8 cellular contexts compared by ENCODE assay signal in genomic region chr7:56079450-56080185, GRCh38. TPM values are rescaled to one million over a fixed set of nuclear protein-coding genes. Genes with fewer than 3 reads are reported as not detected.
DNase-seq lines count a peak whose midpoint lies in the region; ATAC-seq, FAIRE-seq and TF ChIP-seq lines count a peak whose summit lies in the region.

No MANE protein-coding gene starts in this region.

- DNase-seq in NCI-H748 (lab: John Stamatoyannopoulos, UW; ENCODE audit: unreplicated experiment), result peak; percentile 83
- peak; percentile 93 for DNase-seq in endothelial cell of umbilical vein (ENCODE audit: low read depth, low spot score)
- DNase-seq in neural progenitor cell (ENCODE audit: low spot score), result no peak
- DNase-seq in NCI-H2227 (lab: John Stamatoyannopoulos, UW; ENCODE audit: unreplicated experiment), result no peak
- no peak for DNase-seq in HK-2 (ENCODE audit: unreplicated experiment)
- no peak for DNase-seq in effector CD4-positive, alpha-beta T cell

- H3K27me3 ChIP-seq in endothelial cell of umbilical vein (ENCODE audit: control insufficient read depth in 2 of 2, insufficient read depth in 2 of 2, low read length in 2 of 2), result no peaks in the 10 kb centered on the region
- H3K27me3 ChIP-seq in neural progenitor cell, result no peaks in the 10 kb centered on the region

- dilution Hi-C loops in endothelial cell of umbilical vein (cut with MboI; ENCODE audit: extremely low pct_ligation_motif_present, low sequenced_read_pairs), result no loop called here

- TF ChIP-seq CTCF in C4-2B (conservative IDR thresholded peaks at IDR 0.05), result peak; percentile 94
- TF ChIP-seq CTCF in endothelial cell of umbilical vein (IDR thresholded peaks at IDR 0.05; ENCODE audit: extremely low read depth in 1 of 2, insufficient read depth in 1 of 2, low read depth in 1 of 2, low read length in 2 of 2), result peak; percentile 89 to 92
- peak; percentile 7 for TF ChIP-seq CTCF in neural progenitor cell (IDR thresholded peaks at IDR 0.05)

- peak overlapping the region; percentile 25 for H3K9ac ChIP-seq in endothelial cell of umbilical vein (replicated peaks; ENCODE audit: extremely low read depth, insufficient read depth, low read length)
- no peak overlapping the region for H3K9ac ChIP-seq in neural progenitor cell

- peaks cover 2% of the 10 kb centered on the region for H3K27me3 Mint-ChIP-seq in neural progenitor cell (ENCODE audit: insufficient read depth, low read depth)

- no TSS peak for BruUV-seq in endothelial cell of umbilical vein (replicated peaks; lab: Mats Ljungman, UMichigan)

- H3K9me3 ChIP-seq in endothelial cell of umbilical vein (replicated peaks; ENCODE audit: control insufficient read depth, insufficient read depth, low read length) (no peaks in the 10 kb centered on the region), neural progenitor cell (ENCODE audit: low read depth) (no peaks in the 10 kb centered on the region)

- peaks cover 10% of the 10 kb centered on the region for H3K36me3 Mint-ChIP-seq in neural progenitor cell

- H3K4me3 Mint-ChIP-seq in neural progenitor cell, result no peak overlapping the region

- no peak for ATAC-seq in GM21619 (IDR thresholded peaks at IDR 0.05; ENCODE audit: unreplicated experiment)

- H4K20me1 ChIP-seq in endothelial cell of umbilical vein (replicated peaks; ENCODE audit: control insufficient read depth, extremely low read depth, insufficient read depth, low read length) (no peaks in the 10 kb centered on the region), neural progenitor cell (ENCODE audit: low read depth) (no peaks in the 10 kb centered on the region)

- no peak overlapping the region for H3K27ac Mint-ChIP-seq in neural progenitor cell

- H3K4me1 Mint-ChIP-seq in neural progenitor cell, result no peaks in the 10 kb centered on the region

- no peaks in the 10 kb centered on the region for H3F3A ChIP-seq in neural progenitor cell (ENCODE audit: low read depth)

- peaks cover 0 to 2% of the 10 kb centered on the region in 2 experiments for H3K36me3 ChIP-seq in endothelial cell of umbilical vein (ENCODE audit: control insufficient read depth in 2 of 2, extremely low read depth in 1 of 2, insufficient read depth in 2 of 2, low read length in 2 of 2)
- no peaks in the 10 kb centered on the region for H3K36me3 ChIP-seq in neural progenitor cell

- CTCF ChIA-PET in endothelial cell of umbilical vein (lab: Charles Lee), result interaction anchor here (0.6 to 3.1 kb wide), 18 partner anchors 9 to 438 kb away, joined by 3 to 49 read pairs (median 6); partner anchors contain the start of genes CCT6A, CHCHD2, PHKG1 and PSPH

- FAIRE-seq in endothelial cell of umbilical vein (lab: Jason Lieb, UNC), result peak; percentile 97

- no peaks in the 10 kb centered on the region for H3K9me3 Mint-ChIP-seq in neural progenitor cell

- H3K4me3 ChIP-seq in endothelial cell of umbilical vein (replicated peaks in 1 of 3; ENCODE audit: insufficient read depth in 1 of 3, low read depth in 1 of 3, low read length in 3 of 3) (no peak overlapping the region), neural progenitor cell (no peak overlapping the region)

- H3K27ac ChIP-seq in C4-2B, result peak overlapping the region; percentile 79
- H3K27ac ChIP-seq in endothelial cell of umbilical vein (ENCODE audit: insufficient read depth, low read depth, low read length), result peak overlapping the region; percentile 73
- H3K27ac ChIP-seq in neural progenitor cell, result no peak overlapping the region

- H3K4me1 ChIP-seq in endothelial cell of umbilical vein (ENCODE audit: control insufficient read depth, extremely low read depth, insufficient read depth, low read length) (peaks cover 26% of the 10 kb centered on the region), neural progenitor cell (no peaks in the 10 kb centered on the region)

- intact Hi-C loops in endothelial cell of umbilical vein (cut with micrococcal nuclease), result loop anchor here (2.0 kb wide), 2 partner anchors 13 to 27 kb away; partner anchors contain the start of genes CHCHD2 and PHKG1

- H3K79me2 ChIP-seq in endothelial cell of umbilical vein (ENCODE audit: control insufficient read depth, insufficient read depth, low read length) (no peaks in the 10 kb centered on the region), neural progenitor cell (ENCODE audit: low read depth) (no peaks in the 10 kb centered on the region)

- TF ChIP-seq POLR2A in endothelial cell of umbilical vein (IDR thresholded peaks at IDR 0.05; ENCODE audit: low read depth, low read length), result no peak

- POLR2A ChIA-PET in endothelial cell of umbilical vein (lab: Charles Lee), result interaction anchor here (0.6 to 1.1 kb wide), 2 partner anchors 12 to 15 kb away, joined by 4 to 13 read pairs; no protein-coding TSS in a partner anchor

- H3K9me1 ChIP-seq in endothelial cell of umbilical vein (replicated peaks; ENCODE audit: control insufficient read depth, extremely low read depth, insufficient read depth, low read length), result no peaks in the 10 kb centered on the region

- H3K4me2 ChIP-seq in endothelial cell of umbilical vein (ENCODE audit: insufficient read depth, low read length) (no peak overlapping the region), neural progenitor cell (no peak overlapping the region)

- peak overlapping the region; percentile 9 for H2AFZ ChIP-seq in endothelial cell of umbilical vein (ENCODE audit: low read depth, low read length)
- H2AFZ ChIP-seq in neural progenitor cell (replicated peaks), result no peak overlapping the region

TF ChIP-seq in endothelial cell of umbilical vein, 7 proteins besides CTCF, POLR2A, EP300 and RAD21 (continues in another document):
- no peak for TF ChIP-seq POLR2AphosphoS5 (IDR thresholded peaks at IDR 0.05; ENCODE audit: insufficient read depth, low read depth, low read length)
- no peak for TF ChIP-seq GATA2 (IDR thresholded peaks at IDR 0.05; ENCODE audit: insufficient read depth, insufficient read length, low read depth, low read length)
- no peak for TF ChIP-seq EZH2 (IDR thresholded peaks at IDR 0.05; ENCODE audit: borderline replicate concordance, low read depth, low read length, severe bottlenecking)
- no peak for TF ChIP-seq MYC (IDR thresholded peaks at IDR 0.05; ENCODE audit: low read depth, low read length)
- TF ChIP-seq FOS (IDR thresholded peaks at IDR 0.05; ENCODE audit: borderline replicate concordance, insufficient read depth, low read length), result no peak

RNA-seq across cellular contexts. Expression of gene PHKG1, which starts 13.1 kb away (rescaled TPM):
- total RNA-seq in endothelial cell of umbilical vein, result 0.72 and 1.00 TPM in 2 replicates
- 0.32 and 0.78 TPM in 2 replicates for polyA plus RNA-seq in endothelial cell of umbilical vein
- polyA plus RNA-seq in endothelial cell of umbilical vein (2011; cell fraction: cytosol; rRNA removed), result 0.10 and 0.21 TPM in 2 replicates
- 3.1 and 3.2 TPM in 2 replicates for polyA plus RNA-seq in endothelial cell of umbilical vein (2011; cell fraction: nucleus; rRNA removed)
- polyA plus RNA-seq in endothelial cell of umbilical vein (2012), result 0.56 and 1.1 TPM in 2 replicates
- 0.93 TPM in 1 of 2 replicates, not detected in the other for polyA minus RNA-seq in endothelial cell of umbilical vein
- not detected for polyA minus RNA-seq in endothelial cell of umbilical vein (2011; cell fraction: cytosol; rRNA and poly(A)+ RNA removed)
- polyA minus RNA-seq in endothelial cell of umbilical vein (2011; cell fraction: nucleus; rRNA and poly(A)+ RNA removed), result 1.2 and 2.5 TPM in 2 replicates
- total RNA-seq in neural progenitor cell (ENCODE audit: low replicate concordance), result not detected in 2 replicates

RNA-seq across cellular contexts. Expression of gene SUMF2, which starts 15.5 kb away (rescaled TPM):
- total RNA-seq in endothelial cell of umbilical vein (107 and 110 TPM in 2 replicates), neural progenitor cell (ENCODE audit: low replicate concordance) (76.1 and 109 TPM in 2 replicates)
- polyA plus RNA-seq in endothelial cell of umbilical vein, result 91.3 and 92.4 TPM in 2 replicates
- 102 and 119 TPM in 2 replicates for polyA plus RNA-seq in endothelial cell of umbilical vein (2011; cell fraction: cytosol; rRNA removed)
- 169 and 183 TPM in 2 replicates for polyA plus RNA-seq in endothelial cell of umbilical vein (2011; cell fraction: nucleus; rRNA removed)
- polyA plus RNA-seq in endothelial cell of umbilical vein (2012), result 88.0 and 88.7 TPM in 2 replicates
- 93.6 and 96.9 TPM in 2 replicates for polyA minus RNA-seq in endothelial cell of umbilical vein
- polyA minus RNA-seq in endothelial cell of umbilical vein (2011; cell fraction: cytosol; rRNA and poly(A)+ RNA removed), result 42.5 TPM
- 46.1 and 56.9 TPM in 2 replicates for polyA minus RNA-seq in endothelial cell of umbilical vein (2011; cell fraction: nucleus; rRNA and poly(A)+ RNA removed)

RNA-seq across cellular contexts. Expression of gene CHCHD2, which starts 26.7 kb away (rescaled TPM):
- total RNA-seq in endothelial cell of umbilical vein (368 and 378 TPM in 2 replicates), neural progenitor cell (ENCODE audit: low replicate concordance) (64.1 and 70.5 TPM in 2 replicates)
- 616 and 626 TPM in 2 replicates for polyA plus RNA-seq in endothelial cell of umbilical vein
- polyA plus RNA-seq in endothelial cell of umbilical vein (2011; cell fraction: cytosol; rRNA removed), result 387 and 441 TPM in 2 replicates
- polyA plus RNA-seq in endothelial cell of umbilical vein (2011; cell fraction: nucleus; rRNA removed), result 127 and 130 TPM in 2 replicates
- 307 and 367 TPM in 2 replicates for polyA plus RNA-seq in endothelial cell of umbilical vein (2012)
- 106 and 112 TPM in 2 replicates for polyA minus RNA-seq in endothelial cell of umbilical vein
- polyA minus RNA-seq in endothelial cell of umbilical vein (2011; cell fraction: cytosol; rRNA and poly(A)+ RNA removed), result 196 TPM
- 23.4 and 47.2 TPM in 2 replicates for polyA minus RNA-seq in endothelial cell of umbilical vein (2011; cell fraction: nucleus; rRNA and poly(A)+ RNA removed)

RNA-seq across cellular contexts. Expression of gene CCT6A, which starts 28.1 kb away (rescaled TPM):
- total RNA-seq in endothelial cell of umbilical vein (210 and 221 TPM in 2 replicates), neural progenitor cell (ENCODE audit: low replicate concordance) (255 and 349 TPM in 2 replicates)
- 119 and 152 TPM in 2 replicates for polyA plus RNA-seq in endothelial cell of umbilical vein
- 216 and 226 TPM in 2 replicates for polyA plus RNA-seq in endothelial cell of umbilical vein (2011; cell fraction: cytosol; rRNA removed)
- 167 and 257 TPM in 2 replicates for polyA plus RNA-seq in endothelial cell of umbilical vein (2011; cell fraction: nucleus; rRNA removed)
- polyA plus RNA-seq in endothelial cell of umbilical vein (2012), result 181 and 289 TPM in 2 replicates
- 149 and 154 TPM in 2 replicates for polyA minus RNA-seq in endothelial cell of umbilical vein
- polyA minus RNA-seq in endothelial cell of umbilical vein (2011; cell fraction: cytosol; rRNA and poly(A)+ RNA removed), result 143 TPM
- 80.0 and 93.9 TPM in 2 replicates for polyA minus RNA-seq in endothelial cell of umbilical vein (2011; cell fraction: nucleus; rRNA and poly(A)+ RNA removed)

RNA-seq across cellular contexts. Expression of gene PSPH, which starts 28.4 kb away (rescaled TPM):
- 20.3 and 24.2 TPM in 2 replicates for total RNA-seq in endothelial cell of umbilical vein
- polyA plus RNA-seq in endothelial cell of umbilical vein, result 10.3 and 11.8 TPM in 2 replicates
- 27.5 and 28.8 TPM in 2 replicates for polyA plus RNA-seq in endothelial cell of umbilical vein (2011; cell fraction: cytosol; rRNA removed)
- polyA plus RNA-seq in endothelial cell of umbilical vein (2011; cell fraction: nucleus; rRNA removed), result 13.0 and 15.2 TPM in 2 replicates
- 14.5 and 16.5 TPM in 2 replicates for polyA plus RNA-seq in endothelial cell of umbilical vein (2012)
- 18.8 and 32.3 TPM in 2 replicates for polyA minus RNA-seq in endothelial cell of umbilical vein
- polyA minus RNA-seq in endothelial cell of umbilical vein (2011; cell fraction: cytosol; rRNA and poly(A)+ RNA removed), result 40.7 TPM
- polyA minus RNA-seq in endothelial cell of umbilical vein (2011; cell fraction: nucleus; rRNA and poly(A)+ RNA removed), result 9.5 and 12.7 TPM in 2 replicates
- 54.9 and 72.2 TPM in 2 replicates for total RNA-seq in neural progenitor cell (ENCODE audit: low replicate concordance)

Comparison
In these comparisons a context has a peak if more than half of its experiments do, and no peak if none do; other contexts are left out.
1. CTCF ChIP-seq: peak in every context shown above with its lines; median percentile 94 in C4-2B; 90 in endothelial cell of umbilical vein; 7 in neural progenitor cell.
2. DNase-seq: peak in NCI-H748 (single experiment) and endothelial cell of umbilical vein (single experiment); none in neural progenitor cell (single experiment), NCI-H2227 (single experiment), HK-2 (single experiment) and effector CD4-positive, alpha-beta T cell (single experiment).